ENCODE assay signal across 18 cellular contexts in genomic region chr14:45181806-45182205, GRCh38. TPM values are rescaled to one million over a fixed set of nuclear protein-coding genes. Genes with fewer than 3 reads are reported as not detected.
DNase-seq lines count a peak whose midpoint lies in the region; ATAC-seq and TF ChIP-seq lines count a peak whose summit lies in the region.
"Had no signal": no experiment of that assay in that cellular context is flagged by ENCODE, and none has a peak within 500 bp of the region (broad histone marks: within the 10 kb centered on the region; RNA-seq: fewer than 3 reads in every experiment).

No MANE protein-coding gene starts in this region.

- H3K36me3 ChIP-seq in SK-N-SH (replicated peaks in 1 of 2; ENCODE audit: control insufficient read depth in 1 of 2, insufficient read depth in 2 of 2, low read length in 1 of 2), result no peaks in the 10 kb centered on the region
- peaks cover 49% of the 10 kb centered on the region for H3K36me3 ChIP-seq in RWPE2 (ENCODE audit: low read depth)
- H3K36me3 ChIP-seq in osteoblast (ENCODE audit: insufficient read depth, low read length), result no peaks in the 10 kb centered on the region
- peaks cover 7% of the 10 kb centered on the region for H3K36me3 ChIP-seq in HAP-1 (replicated peaks)

- H3K27me3 ChIP-seq in SK-N-SH (ENCODE audit: insufficient read depth) (no peaks in the 10 kb centered on the region), RWPE2 (ENCODE audit: insufficient read depth, poor library complexity, severe bottlenecking) (no peaks in the 10 kb centered on the region), osteoblast (ENCODE audit: insufficient read depth, low read length) (no peaks in the 10 kb centered on the region), HAP-1 (ENCODE audit: low read depth) (no peaks in the 10 kb centered on the region)
- H3K27me3 ChIP-seq: BLaER1 treated with 17β-estradiol and CSF1 and Interleukin-3, amounts not matched to agents 10 nM and 100 nM had no signal

- TF ChIP-seq RAD21 in SK-N-SH (IDR thresholded peaks at IDR 0.05; ENCODE audit: low read length), result no peak

- peak overlapping the region in 1 of 2 experiments; percentile 39; a peak in 1 of 4 replicates for H3K27ac ChIP-seq in SK-N-SH (ENCODE audit: low read depth in 2 of 2, low read length in 1 of 2)
- H3K27ac ChIP-seq in RWPE2 (ENCODE audit: poor library complexity, severe bottlenecking), result peak overlapping the region; percentile 48
- H3K27ac ChIP-seq in osteoblast (ENCODE audit: low read depth, low read length), result peak overlapping the region; percentile 44
- H3K27ac ChIP-seq: 22Rv1; A549; BLaER1 treated with 17β-estradiol and CSF1 and Interleukin-3, amounts not matched to agents 10 nM and 100 nM had no signal

- DNase-seq in SK-N-SH (no peak), RWPE2 (ENCODE audit: low spot score) (no peak), dermis blood vessel endothelial cell (peak; percentile 18), osteoblast (ENCODE audit: insufficient read length, low spot score, missing footprints) (no peak), HAP-1 (ENCODE audit: low spot score in 2 of 2) (no peak), AG08395 (ENCODE audit: low spot score) (no peak), GM10248 (ENCODE audit: extremely low spot score) (no peak)
- DNase-seq: Calu3; CD8-positive, alpha-beta T cell; DMS 273 treated with DMSO at 0.1 percent for 48 hours; DMS53; GDM1; H9 had no signal

- H3K4me1 ChIP-seq in SK-N-SH (ENCODE audit: control insufficient read depth in 1 of 2, insufficient read depth in 2 of 2, low read depth in 1 of 2, low read length in 1 of 2) (no peaks in the 10 kb centered on the region), RWPE2 (ENCODE audit: insufficient read depth, poor library complexity, severe bottlenecking) (peaks cover 35% of the 10 kb centered on the region), osteoblast (ENCODE audit: insufficient read depth, low read length) (peaks cover 27% of the 10 kb centered on the region), HAP-1 (no peaks in the 10 kb centered on the region)
- H3K4me1 ChIP-seq: BLaER1 treated with 17β-estradiol and CSF1 and Interleukin-3, amounts not matched to agents 10 nM and 100 nM had no signal

- H2AFZ ChIP-seq in SK-N-SH (ENCODE audit: low read depth), result no peak overlapping the region
- peak overlapping the region; percentile 45 for H2AFZ ChIP-seq in osteoblast (ENCODE audit: low read length)

- CTCF ChIA-PET in SK-N-SH (lab: Yijun Ruan, JAX) (no interaction called here), GM10248 (lab: Yijun Ruan, JAX) (interaction anchor here (1.6 kb wide), 1 partner anchor 18 kb away, joined by 5 read pairs; no protein-coding TSS in a partner anchor)

- in situ Hi-C loops in HAP-1 (cut with MboI; ENCODE audit: low sequenced_read_pairs), result no loop called here

- H3K4me2 ChIP-seq in SK-N-SH, result 0 out of 2 replicates have a peak overlapping the region, but pooled peaks have one; percentile 41
- no peak overlapping the region for H3K4me2 ChIP-seq in osteoblast (ENCODE audit: insufficient read depth, low read length)
- H3K4me2 ChIP-seq: A549; BLaER1 treated with 17β-estradiol and CSF1 and Interleukin-3, amounts not matched to agents 10 nM and 100 nM had no signal

- no peak overlapping the region for H3K9ac ChIP-seq in SK-N-SH
- H3K9ac ChIP-seq: BLaER1 treated with 17β-estradiol and CSF1 and Interleukin-3, amounts not matched to agents 10 nM and 100 nM had no signal

- H3K79me2 ChIP-seq in SK-N-SH (ENCODE audit: insufficient read depth) (no peaks in the 10 kb centered on the region), osteoblast (ENCODE audit: insufficient read depth, low read length) (no peaks in the 10 kb centered on the region)

- no peak for TF ChIP-seq CTCF in SK-N-SH (IDR thresholded peaks at IDR 0.05)
- TF ChIP-seq CTCF in RWPE2 (IDR thresholded peaks at IDR 0.05; ENCODE audit: poor library complexity, severe bottlenecking), result no peak
- TF ChIP-seq CTCF in osteoblast (IDR thresholded peaks at IDR 0.05; ENCODE audit: extremely low read depth, low read depth, low read length), result no peak
- TF ChIP-seq CTCF in GM10248 (IDR thresholded peaks at IDR 0.05; ENCODE audit: control extremely low read depth, extremely low read depth, low read depth, missing control alignments), result no peak

- POLR2A ChIA-PET in SK-N-SH (lab: Yijun Ruan, JAX), result no interaction called here
- POLR2A ChIA-PET in GM10248 (lab: Yijun Ruan, JAX), result no interaction called here

- H4K20me1 ChIP-seq in SK-N-SH (ENCODE audit: insufficient read depth) (no peaks in the 10 kb centered on the region), osteoblast (ENCODE audit: insufficient read depth, low read length) (no peaks in the 10 kb centered on the region)
- H4K20me1 ChIP-seq: BLaER1 treated with 17β-estradiol and CSF1 and Interleukin-3, amounts not matched to agents 10 nM and 100 nM had no signal

- ATAC-seq in SK-N-SH treated with all-trans-retinoic acid at 6 μM for 48 hours, result no peak
- no peak for ATAC-seq in RWPE2 (ENCODE audit: low read depth)
- ATAC-seq: A549; CD8-positive, alpha-beta T cell; HepG2 had no signal

- TF ChIP-seq EP300 in SK-N-SH (IDR thresholded peaks at IDR 0.05; ENCODE audit: borderline replicate concordance in 1 of 2, low read depth in 1 of 2, low read length in 1 of 2), result no peak

- H3K9me3 ChIP-seq in SK-N-SH, result no peaks in the 10 kb centered on the region
- no peaks in the 10 kb centered on the region for H3K9me3 ChIP-seq in RWPE2 (ENCODE audit: severe bottlenecking)
- H3K9me3 ChIP-seq in osteoblast (ENCODE audit: low read depth, low read length), result no peaks in the 10 kb centered on the region
- no peaks in the 10 kb centered on the region for H3K9me3 ChIP-seq in HAP-1
- H3K9me3 ChIP-seq: A549; BLaER1 treated with 17β-estradiol and CSF1 and Interleukin-3, amounts not matched to agents 10 nM and 100 nM had no signal

- WGBS in SK-N-SH (ENCODE audit: low lambda C conversion rate), result 84% methylated on average over 3 of the region's 3 CpGs

- no peaks in the 10 kb centered on the region for H3F3A ChIP-seq in SK-N-SH (replicated peaks; ENCODE audit: insufficient read depth)

- no peak overlapping the region for H3K4me3 ChIP-seq in SK-N-SH (ENCODE audit: low read depth in 2 of 2, low read length in 1 of 2)
- no peak overlapping the region for H3K4me3 ChIP-seq in RWPE2 (ENCODE audit: severe bottlenecking)
- H3K4me3 ChIP-seq in osteoblast (ENCODE audit: insufficient read depth, low read length), result no peak overlapping the region
- H3K4me3 ChIP-seq in HAP-1, result no peak overlapping the region
- H3K4me3 ChIP-seq: A549; BLaER1 treated with 17β-estradiol and CSF1 and Interleukin-3, amounts not matched to agents 10 nM and 100 nM had no signal

- no peaks in the 10 kb centered on the region for H3K9me2 ChIP-seq in SK-N-SH

TF ChIP-seq in SK-N-SH, 30 proteins besides CTCF, POLR2A, EP300 and RAD21 (continues in another document):
- no peak for TF ChIP-seq MXI1 (IDR thresholded peaks at IDR 0.05; ENCODE audit: low read depth, low read length)
- no peak for TF ChIP-seq FOXJ3 (CRISPR knock-in tag; IDR thresholded peaks at IDR 0.05)
- TF ChIP-seq GATA2 (CRISPR knock-in tag; IDR thresholded peaks at IDR 0.05), result no peak
- no peak for TF ChIP-seq NRF1 (IDR thresholded peaks at IDR 0.05; ENCODE audit: low read depth, low read length)
- no peak for TF ChIP-seq TCF12 (IDR thresholded peaks at IDR 0.05)
- TF ChIP-seq RFX5 (IDR thresholded peaks at IDR 0.05; ENCODE audit: low read length), result no peak
- TF ChIP-seq NFIC (IDR thresholded peaks at IDR 0.05; ENCODE audit: borderline replicate concordance), result no peak
- TF ChIP-seq FOSL2 (IDR thresholded peaks at IDR 0.05; ENCODE audit: borderline replicate concordance, low read depth), result no peak
- no peak for TF ChIP-seq TAF1 (IDR thresholded peaks at IDR 0.05; ENCODE audit: borderline replicate concordance, low read depth, low read length)
- no peak for TF ChIP-seq RXRA (IDR thresholded peaks at IDR 0.05; ENCODE audit: borderline replicate concordance, low read depth)
- no peak for TF ChIP-seq GABPA (IDR thresholded peaks at IDR 0.05; ENCODE audit: low read depth)
- no peak for TF ChIP-seq RCOR1 (IDR thresholded peaks at IDR 0.05; ENCODE audit: low read length)

TF ChIP-seq in SK-N-SH treated with all-trans-retinoic acid at 6 μM for 48 hours, 23 proteins besides CTCF, POLR2A, EP300 and RAD21 (continues in another document):
- TF ChIP-seq OSR1 (CRISPR knock-in tag; IDR thresholded peaks at IDR 0.05), result no peak
- no peak for TF ChIP-seq ZFP3 (CRISPR knock-in tag; IDR thresholded peaks at IDR 0.05)
- TF ChIP-seq TOX (CRISPR knock-in tag; IDR thresholded peaks at IDR 0.05; ENCODE audit: borderline replicate concordance), result no peak
- TF ChIP-seq PATZ1 (CRISPR knock-in tag; IDR thresholded peaks at IDR 0.05; ENCODE audit: borderline replicate concordance), result no peak
- TF ChIP-seq ARNTL (CRISPR knock-in tag; IDR thresholded peaks at IDR 0.05; ENCODE audit: borderline replicate concordance, low read depth), result no peak

RNA-seq across cellular contexts. Expression of gene FANCM, which starts 46.1 kb away (rescaled TPM):
- polyA plus RNA-seq in SK-N-SH (2012; rRNA removed), result 0.67 and 0.91 TPM in 2 replicates
- 0.68 and 0.87 TPM in 2 replicates for polyA plus RNA-seq in SK-N-SH (2012; cell fraction: cytosol; rRNA removed)
- polyA plus RNA-seq in SK-N-SH (2012; cell fraction: nucleus; rRNA removed), result 1.9 and 2.8 TPM in 2 replicates
- total RNA-seq in dermis blood vessel endothelial cell (9.0 and 12.5 TPM in 2 replicates), osteoblast (6.2 and 6.8 TPM in 2 replicates)

RNA-seq across cellular contexts. Expression of gene FKBP3, which starts 47.5 kb away (rescaled TPM):
- polyA plus RNA-seq in SK-N-SH (2012; rRNA removed), result 21.8 and 24.5 TPM in 2 replicates
- polyA plus RNA-seq in SK-N-SH (2012; cell fraction: cytosol; rRNA removed), result 35.8 and 58.8 TPM in 2 replicates
- 10.8 and 21.0 TPM in 2 replicates for polyA plus RNA-seq in SK-N-SH (2012; cell fraction: nucleus; rRNA removed)
- 32.3 and 36.2 TPM in 2 replicates for total RNA-seq in dermis blood vessel endothelial cell
- 17.4 and 17.7 TPM in 2 replicates for total RNA-seq in osteoblast
